Comparison of ENCODE assay signal across 15 cellular contexts in genomic region chr15:67828969-67829646, GRCh38. TPM values are rescaled to one million over a fixed set of nuclear protein-coding genes. Genes with fewer than 3 reads are reported as not detected.
DNase-seq lines count a peak whose midpoint lies in the region; ATAC-seq, FAIRE-seq and TF ChIP-seq lines count a peak whose summit lies in the region.
"Had no signal": no experiment of that assay in that cellular context is flagged by ENCODE, and none has a peak within 500 bp of the region (broad histone marks: within the 10 kb centered on the region; RNA-seq: fewer than 3 reads in every experiment).

No MANE protein-coding gene starts in this region.

- no peak for TF ChIP-seq POLR2A in esophagus squamous epithelium (IDR thresholded peaks at IDR 0.05)

- TF ChIP-seq CTCF in WTC11 (IDR thresholded peaks at IDR 0.05), result no peak
- TF ChIP-seq CTCF in esophagus squamous epithelium (IDR thresholded peaks at IDR 0.05), result no peak
- TF ChIP-seq CTCF in progenitor cell of endocrine pancreas (IDR thresholded peaks at IDR 0.05; ENCODE audit: unreplicated experiment), result no peak

- H3K9me3 ChIP-seq in esophagus squamous epithelium, result no peaks in the 10 kb centered on the region
- H3K9me3 ChIP-seq: gastroesophageal sphincter had no signal

- CTCF ChIA-PET in WTC11 (lab: Charles Lee), result interaction anchor here (0.6 to 1.1 kb wide), 2 partner anchors 8 to 248 kb away, joined by 3 to 6 read pairs; no protein-coding TSS in a partner anchor

- peaks cover 10% of the 10 kb centered on the region for H3K4me1 Mint-ChIP-seq in T-helper 2 cell treated with Interferon-gamma antibody and Interleukin-4, amounts not matched to agents 5 μg/mL and 100 μg/mL, for 36 hours (ENCODE audit: low read depth)
- H3K4me1 Mint-ChIP-seq in WTC11, result peaks cover 54% of the 10 kb centered on the region
- peaks cover 15% of the 10 kb centered on the region for H3K4me1 Mint-ChIP-seq in progenitor cell of endocrine pancreas (ENCODE audit: low read depth)

- no peak for DNase-seq in T-helper 2 cell treated with Interferon-gamma antibody and Interleukin-4, amounts not matched to agents 5 μg/mL and 100 μg/mL, for 36 hours (ENCODE audit: low spot score)
- DNase-seq in T-helper 2 cell (no peak), WTC11 (ENCODE audit: low spot score) (peak; percentile 19), esophagus squamous epithelium (lab: John Stamatoyannopoulos, UW) (no peak), progenitor cell of endocrine pancreas (ENCODE audit: low spot score, unreplicated experiment) (no peak), NCI-H748 treated with DMSO at 0.1 percent for 48 hours (lab: John Stamatoyannopoulos, UW) (no peak), HTR-8/SVneo (ENCODE audit: insufficient read length, low spot score) (no peak), NCI-H1436 treated with DMSO at 0.1 percent for 48 hours (lab: John Stamatoyannopoulos, UW) (no peak)
- DNase-seq: activated CD4-positive, alpha-beta T cell treated with anti-CD3 and anti-CD28 coated beads, Interleukin-2, amount 10 ng/mL, durations not matched to agents 24 days and 14 days; amygdala; nucleus accumbens had no signal

- H3K27ac ChIP-seq in esophagus squamous epithelium, result no peak overlapping the region
- H3K27ac ChIP-seq: dorsolateral prefrontal cortex, gastroesophageal sphincter had no signal

- 5 to 17% methylated on average over 43 to 46 of the region's 54 CpGs for WGBS in esophagus squamous epithelium, 2 donors

- peaks cover 60 to 100% (median 73%) of the 10 kb centered on the region in 4 donors for H3K27me3 ChIP-seq in esophagus squamous epithelium

- POLR2A ChIA-PET in WTC11 (lab: Charles Lee), result no interaction called here

- peak overlapping the region; percentile 12 for H3K27ac Mint-ChIP-seq in T-helper 2 cell treated with Interferon-gamma antibody and Interleukin-4, amounts not matched to agents 5 μg/mL and 100 μg/mL, for 36 hours
- H3K27ac Mint-ChIP-seq in WTC11, result no peak overlapping the region
- peak overlapping the region; percentile 52 for H3K27ac Mint-ChIP-seq in progenitor cell of endocrine pancreas

- H3K4me1 ChIP-seq in esophagus squamous epithelium, result peaks cover 49 to 79% (median 61%) of the 10 kb centered on the region in 3 donors

- H3K4me3 Mint-ChIP-seq in T-helper 2 cell treated with Interferon-gamma antibody and Interleukin-4, amounts not matched to agents 5 μg/mL and 100 μg/mL, for 36 hours, result peak overlapping the region; percentile 13
- H3K4me3 Mint-ChIP-seq in WTC11 (peak overlapping the region; percentile 59), progenitor cell of endocrine pancreas (ENCODE audit: low read depth) (no peak overlapping the region)

- no peaks in the 10 kb centered on the region for H3K36me3 ChIP-seq in esophagus squamous epithelium
- H3K36me3 ChIP-seq: gastroesophageal sphincter had no signal

- H3K4me3 ChIP-seq in esophagus squamous epithelium, result peak overlapping the region in 3 of 4 donors; percentile 4 to 52 (median 34)
- H3K4me3 ChIP-seq: gastroesophageal sphincter had no signal

- H3K27me3 Mint-ChIP-seq in T-helper 2 cell treated with Interferon-gamma antibody and Interleukin-4, amounts not matched to agents 5 μg/mL and 100 μg/mL, for 36 hours (ENCODE audit: low read depth), result peaks cover 76% of the 10 kb centered on the region
- H3K27me3 Mint-ChIP-seq in WTC11 (ENCODE audit: low read depth) (peaks cover 97% of the 10 kb centered on the region), progenitor cell of endocrine pancreas (peaks cover 80% of the 10 kb centered on the region)

- no peak for FAIRE-seq in HTR-8/SVneo (lab: Jason Lieb, UNC)
- FAIRE-seq: A204.1, D721Med had no signal

- peaks cover under 1% of the 10 kb centered on the region for H3K36me3 Mint-ChIP-seq in T-helper 2 cell treated with Interferon-gamma antibody and Interleukin-4, amounts not matched to agents 5 μg/mL and 100 μg/mL, for 36 hours (ENCODE audit: low read depth)
- H3K36me3 Mint-ChIP-seq in WTC11 (no peaks in the 10 kb centered on the region; the same call in 1 of the 2 replicates), progenitor cell of endocrine pancreas (ENCODE audit: insufficient read depth) (no peaks in the 10 kb centered on the region)

- H3K9me3 Mint-ChIP-seq in T-helper 2 cell treated with Interferon-gamma antibody and Interleukin-4, amounts not matched to agents 5 μg/mL and 100 μg/mL, for 36 hours, result no peaks in the 10 kb centered on the region
- H3K9me3 Mint-ChIP-seq in WTC11 (no peaks in the 10 kb centered on the region), progenitor cell of endocrine pancreas (ENCODE audit: low read depth) (no peaks in the 10 kb centered on the region)
- H3K9me3 Mint-ChIP-seq: activated CD4-positive, alpha-beta T cell treated with anti-CD3 and anti-CD28 coated beads, Interleukin-2, amount 10 ng/mL, durations not matched to agents 24 days and 14 days had no signal

- intact Hi-C loops in esophagus squamous epithelium (cut with DNase I), result no loop called here

- ATAC-seq in WTC11, result no peak
- ATAC-seq: gastroesophageal sphincter had no signal

TF ChIP-seq in WTC11, 78 proteins besides CTCF, POLR2A, EP300 and RAD21:
- TF ChIP-seq ZNF512 (CRISPR knock-in tag; IDR thresholded peaks at IDR 0.05; ENCODE audit: borderline replicate concordance), result no peak
- TF ChIP-seq KAT7 (CRISPR knock-in tag; IDR thresholded peaks at IDR 0.05; ENCODE audit: borderline replicate concordance), result no peak

RNA-seq across cellular contexts. Expression of gene SKOR1, which starts 3.8 kb away (rescaled TPM):
- total RNA-seq in WTC11 (2021), result 0.09 to 0.22 TPM (median 0.11 TPM) in 3 replicates
- under 1 TPM; 0.09 to 0.76 (median 0.28) TPM for total RNA-seq in esophagus squamous epithelium
- 0.60 and 0.75 TPM in 2 replicates for total RNA-seq in progenitor cell of endocrine pancreas

RNA-seq across cellular contexts. Expression of gene RNU6-1, which starts 10.7 kb away (rescaled TPM):
- not detected in 3 replicates for total RNA-seq in WTC11 (2021)
- not detected for total RNA-seq in esophagus squamous epithelium
- not detected in 2 replicates for total RNA-seq in progenitor cell of endocrine pancreas
- total RNA-seq: activated CD4-positive, alpha-beta T cell treated with anti-CD3 and anti-CD28 coated beads, Interleukin-2, amount 10 ng/mL, durations not matched to agents 24 days and 14 days; dorsolateral prefrontal cortex; gastroesophageal sphincter had no signal
